Comparison of ENCODE assay signal across 1 cellular context in genomic region chr6:34425498-34426410, GRCh38.
A peak's percentile ranks its signal among the peaks of the same experiment; 100 is the strongest.
TF ChIP-seq lines count a peak whose summit lies in the region.

Gene RPS10 (minus strand): TSS chr6:34426069. CDS start chr6:34425221, 848 bp downstream.

TF ChIP-seq in K562, 482 proteins besides CTCF, POLR2A, EP300 and RAD21 (continued from another document and continues in another):
- TF ChIP-seq ZNF318 (IDR thresholded peaks at IDR 0.05; ENCODE audit: borderline replicate concordance in 1 of 2, low read depth in 1 of 2) (peak in 1 of 2 experiments; percentile 93; a peak in 2 of 4 replicates), REST (CRISPR knock-in tag; IDR thresholded peaks at IDR 0.05; ENCODE audit: low read depth) (peak; percentile 55; the same call in 1 of the 2 replicates), USF2 (CRISPR knock-in tag; IDR thresholded peaks at IDR 0.05) (no peak), MGA (IDR thresholded peaks at IDR 0.05) (peak; percentile 39; the same call in 1 of the 2 replicates), FOXO4 (CRISPR knock-in tag; IDR thresholded peaks at IDR 0.05) (0 out of 2 replicates have a peak, but pooled peaks have one; percentile 73), ZNF280B (CRISPR knock-in tag; IDR thresholded peaks at IDR 0.05) (no peak), GTF3C2 (IDR thresholded peaks at IDR 0.05; ENCODE audit: borderline replicate concordance, extremely low read depth, insufficient read length) (no peak), KLF16 (IDR thresholded peaks at IDR 0.05) (no peak), DDX20 (tag; IDR thresholded peaks at IDR 0.05; ENCODE audit: low read depth) (no peak), ZNF263 (CRISPR knock-in tag; IDR thresholded peaks at IDR 0.05; ENCODE audit: borderline replicate concordance) (peak; percentile 56; the same call in 1 of the 2 replicates)
